ENCODE assay signal across 2 cellular contexts in the genomic region with DNA sequence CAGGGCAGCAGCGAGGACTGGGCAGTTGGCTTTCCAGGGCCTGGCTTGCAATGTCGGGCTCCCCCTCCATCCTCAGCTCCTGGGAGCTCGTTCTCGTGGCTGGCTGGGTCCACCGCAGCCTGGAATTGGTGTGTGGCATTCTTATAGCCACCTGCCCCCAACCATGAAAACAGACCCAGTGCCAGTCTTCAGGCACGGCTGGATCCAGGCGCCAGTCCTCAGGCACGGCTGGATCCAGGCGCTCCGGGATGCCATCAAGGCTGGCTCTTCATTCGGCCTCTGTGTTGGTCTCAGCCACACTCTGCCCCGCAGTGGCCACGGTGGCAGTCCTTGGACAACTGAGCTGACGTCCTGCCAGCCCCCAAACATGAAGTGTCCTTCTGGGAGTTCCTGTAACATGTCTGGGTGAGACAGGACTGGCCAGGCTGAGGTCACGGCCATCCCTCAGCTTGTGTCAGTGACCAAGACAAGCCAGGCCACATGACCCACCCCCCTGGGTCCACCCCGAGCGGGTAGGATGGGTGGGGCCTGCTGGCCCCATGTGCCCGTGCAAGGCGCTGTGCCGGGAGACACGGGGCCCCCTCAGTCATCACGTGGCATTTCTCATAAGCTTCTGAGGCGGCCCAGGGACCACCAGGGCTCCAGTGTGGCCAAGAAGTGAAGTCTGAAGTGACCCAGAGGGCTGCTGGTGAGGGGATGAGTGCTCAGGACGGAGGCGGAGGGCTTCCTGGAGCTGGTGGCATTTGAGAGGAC.
TF ChIP-seq lines count a peak whose summit lies in the region.

No MANE protein-coding gene starts in this region.

TF ChIP-seq in A549, 52 proteins besides CTCF, POLR2A, EP300 and RAD21:
- TF ChIP-seq POLR2AphosphoS2 (conservative IDR thresholded peaks at IDR 0.05; ENCODE audit: low read length) (no peak), HOXA7 (CRISPR knock-in tag; IDR thresholded peaks at IDR 0.05) (no peak), NFE2L2 (conservative IDR thresholded peaks at IDR 0.05; ENCODE audit: low read length) (no peak), BHLHE40 (IDR thresholded peaks at IDR 0.05; ENCODE audit: low read depth, low read length) (no peak), MAX (IDR thresholded peaks at IDR 0.05) (no peak)

TF ChIP-seq in HCT116, 20 proteins besides CTCF, POLR2A, EP300 and RAD21:
- TF ChIP-seq, protein P1, sequence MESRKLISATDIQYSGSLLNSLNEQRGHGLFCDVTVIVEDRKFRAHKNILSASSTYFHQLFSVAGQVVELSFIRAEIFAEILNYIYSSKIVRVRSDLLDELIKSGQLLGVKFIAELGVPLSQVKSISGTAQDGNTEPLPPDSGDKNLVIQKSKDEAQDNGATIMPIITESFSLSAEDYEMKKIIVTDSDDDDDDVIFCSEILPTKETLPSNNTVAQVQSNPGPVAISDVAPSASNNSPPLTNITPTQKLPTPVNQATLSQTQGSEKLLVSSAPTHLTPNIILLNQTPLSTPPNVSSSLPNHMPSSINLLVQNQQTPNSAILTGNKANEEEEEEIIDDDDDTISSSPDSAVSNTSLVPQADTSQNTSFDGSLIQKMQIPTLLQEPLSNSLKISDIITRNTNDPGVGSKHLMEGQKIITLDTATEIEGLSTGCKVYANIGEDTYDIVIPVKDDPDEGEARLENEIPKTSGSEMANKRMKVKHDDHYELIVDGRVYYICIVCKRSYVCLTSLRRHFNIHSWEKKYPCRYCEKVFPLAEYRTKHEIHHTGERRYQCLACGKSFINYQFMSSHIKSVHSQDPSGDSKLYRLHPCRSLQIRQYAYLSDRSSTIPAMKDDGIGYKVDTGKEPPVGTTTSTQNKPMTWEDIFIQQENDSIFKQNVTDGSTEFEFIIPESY (IDR thresholded peaks at IDR 0.05; ENCODE audit: extremely low read depth, insufficient replicate concordance, low read length) = no peak
- TF ChIP-seq TCF7L2 (IDR thresholded peaks at IDR 0.05; ENCODE audit: borderline replicate concordance, extremely low read depth, insufficient read depth, insufficient read length) = no peak
- no peak for TF ChIP-seq SRF (IDR thresholded peaks at IDR 0.05; ENCODE audit: low read depth)
- TF ChIP-seq YY1 (IDR thresholded peaks at IDR 0.05; ENCODE audit: extremely low read depth, insufficient replicate concordance, low read depth, low read length) = no peak
- TF ChIP-seq, protein P2, sequence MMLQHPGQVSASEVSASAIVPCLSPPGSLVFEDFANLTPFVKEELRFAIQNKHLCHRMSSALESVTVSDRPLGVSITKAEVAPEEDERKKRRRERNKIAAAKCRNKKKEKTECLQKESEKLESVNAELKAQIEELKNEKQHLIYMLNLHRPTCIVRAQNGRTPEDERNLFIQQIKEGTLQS (IDR thresholded peaks at IDR 0.05) = no peak
- no peak for TF ChIP-seq CBX3 (IDR thresholded peaks at IDR 0.05; ENCODE audit: low read depth)
- no peak for TF ChIP-seq CEBPB (IDR thresholded peaks at IDR 0.05; ENCODE audit: low read depth)
- TF ChIP-seq, protein P3, sequence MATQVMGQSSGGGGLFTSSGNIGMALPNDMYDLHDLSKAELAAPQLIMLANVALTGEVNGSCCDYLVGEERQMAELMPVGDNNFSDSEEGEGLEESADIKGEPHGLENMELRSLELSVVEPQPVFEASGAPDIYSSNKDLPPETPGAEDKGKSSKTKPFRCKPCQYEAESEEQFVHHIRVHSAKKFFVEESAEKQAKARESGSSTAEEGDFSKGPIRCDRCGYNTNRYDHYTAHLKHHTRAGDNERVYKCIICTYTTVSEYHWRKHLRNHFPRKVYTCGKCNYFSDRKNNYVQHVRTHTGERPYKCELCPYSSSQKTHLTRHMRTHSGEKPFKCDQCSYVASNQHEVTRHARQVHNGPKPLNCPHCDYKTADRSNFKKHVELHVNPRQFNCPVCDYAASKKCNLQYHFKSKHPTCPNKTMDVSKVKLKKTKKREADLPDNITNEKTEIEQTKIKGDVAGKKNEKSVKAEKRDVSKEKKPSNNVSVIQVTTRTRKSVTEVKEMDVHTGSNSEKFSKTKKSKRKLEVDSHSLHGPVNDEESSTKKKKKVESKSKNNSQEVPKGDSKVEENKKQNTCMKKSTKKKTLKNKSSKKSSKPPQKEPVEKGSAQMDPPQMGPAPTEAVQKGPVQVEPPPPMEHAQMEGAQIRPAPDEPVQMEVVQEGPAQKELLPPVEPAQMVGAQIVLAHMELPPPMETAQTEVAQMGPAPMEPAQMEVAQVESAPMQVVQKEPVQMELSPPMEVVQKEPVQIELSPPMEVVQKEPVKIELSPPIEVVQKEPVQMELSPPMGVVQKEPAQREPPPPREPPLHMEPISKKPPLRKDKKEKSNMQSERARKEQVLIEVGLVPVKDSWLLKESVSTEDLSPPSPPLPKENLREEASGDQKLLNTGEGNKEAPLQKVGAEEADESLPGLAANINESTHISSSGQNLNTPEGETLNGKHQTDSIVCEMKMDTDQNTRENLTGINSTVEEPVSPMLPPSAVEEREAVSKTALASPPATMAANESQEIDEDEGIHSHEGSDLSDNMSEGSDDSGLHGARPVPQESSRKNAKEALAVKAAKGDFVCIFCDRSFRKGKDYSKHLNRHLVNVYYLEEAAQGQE (IDR thresholded peaks at IDR 0.05; ENCODE audit: low read depth) = no peak
- TF ChIP-seq SIN3A (IDR thresholded peaks at IDR 0.05; ENCODE audit: low read depth) = no peak
- TF ChIP-seq FOSL1 (IDR thresholded peaks at IDR 0.05; ENCODE audit: low read depth) = no peak
- TF ChIP-seq ELF1 (IDR thresholded peaks at IDR 0.05; ENCODE audit: borderline replicate concordance, low read depth) = no peak
- no peak for TF ChIP-seq ZNF274 (IDR thresholded peaks at IDR 0.05; ENCODE audit: low read depth, low read length)
- no peak for TF ChIP-seq EZH2phosphoT487 (IDR thresholded peaks at IDR 0.05; ENCODE audit: borderline replicate concordance)
- no peak for TF ChIP-seq POLR2AphosphoS5 (IDR thresholded peaks at IDR 0.05; ENCODE audit: low read depth, low read length)
- no peak for TF ChIP-seq ZFX (IDR thresholded peaks at IDR 0.05)
- no peak for TF ChIP-seq EZH2 (IDR thresholded peaks at IDR 0.05)
- no peak for TF ChIP-seq SP1 (IDR thresholded peaks at IDR 0.05; ENCODE audit: low read depth)
- TF ChIP-seq MAX (IDR thresholded peaks at IDR 0.05) = no peak
- TF ChIP-seq EGR1 (IDR thresholded peaks at IDR 0.05; ENCODE audit: low read depth) = no peak
